Comparison of ENCODE assay signal across 8 cellular contexts in genomic region chr14:90060965-90061848, GRCh38. TPM values are rescaled to one million over a fixed set of nuclear protein-coding genes. Genes with fewer than 3 reads are reported as not detected.
DNase-seq lines count a peak whose midpoint lies in the region; ATAC-seq, FAIRE-seq and TF ChIP-seq lines count a peak whose summit lies in the region.

No MANE protein-coding gene starts in this region.

- H3K36me3 ChIP-seq in GM23248 (ENCODE audit: low read depth) = no peaks in the 10 kb centered on the region
- H3K36me3 ChIP-seq in pancreas = no peaks in the 10 kb centered on the region

- H3K9ac ChIP-seq in GM23248 = no peak overlapping the region

- peak overlapping the region; percentile 86 for H3K4me2 ChIP-seq in GM23248 (ENCODE audit: unreplicated experiment)

- no peaks in the 10 kb centered on the region for H3K9me2 ChIP-seq in GM23248 (ENCODE audit: insufficient read depth)

- FAIRE-seq in pancreas (lab: Jason Lieb, UNC) = no peak

- no peaks in the 10 kb centered on the region for H3F3A ChIP-seq in GM23248 (ENCODE audit: insufficient read depth)

- TF ChIP-seq CTCF in foreskin fibroblast (IDR thresholded peaks at IDR 0.05; ENCODE audit: low read depth, low read length) (no peak), pancreas (IDR thresholded peaks at IDR 0.05) (no peak)

- H3K9me3 ChIP-seq in GM23248 (ENCODE audit: low read depth) = no peaks in the 10 kb centered on the region
- no peaks in the 10 kb centered on the region for H3K9me3 ChIP-seq in pancreas

- H4K20me1 ChIP-seq in GM23248 (ENCODE audit: insufficient read depth) = no peaks in the 10 kb centered on the region

- in situ Hi-C loops in GM23248 (cut with MboI) = no loop called here

- H3K4me3 ChIP-seq in GM23248 = peak overlapping the region; percentile 61
- H3K4me3 ChIP-seq in foreskin fibroblast (ENCODE audit: low read depth in 1 of 2, low read length in 2 of 2) = peak overlapping the region; percentile 49 to 54
- H3K4me3 ChIP-seq in pancreas = peak overlapping the region; percentile 14 to 56 (median 42)

- H2AFZ ChIP-seq in GM23248 = peak overlapping the region; percentile 71

- DNase-seq in DMS53 treated with DMSO at 0.1 percent for 48 hours (lab: John Stamatoyannopoulos, UW; ENCODE audit: unreplicated experiment) (peak; percentile 7), GM23248 (peak; percentile 13), foreskin fibroblast (peak in 1 of 2 donors; percentile 29), pancreas (peak in 2 of 6 donors; percentile 64 to 70), kidney tubule cell (ENCODE audit: low spot score) (no peak), putamen (ENCODE audit: low spot score) (no peak)
- no peak for DNase-seq in stimulated activated CD4-positive, alpha-beta T cell treated with anti-CD3 and anti-CD28 coated beads, Interleukin-4, amount 100 ng/mL, for 24 hours

- intact Hi-C loops in pancreas (cut with DNase I) = no loop called here

- no peaks in the 10 kb centered on the region for H3K79me2 ChIP-seq in GM23248 (ENCODE audit: insufficient read depth)

- H3K27ac ChIP-seq in GM23248 = no peak overlapping the region
- H3K27ac ChIP-seq in pancreas = no peak overlapping the region

- H3K4me1 ChIP-seq in GM23248 (ENCODE audit: insufficient read depth) (no peaks in the 10 kb centered on the region), pancreas (peaks cover 0 to 12% (median 8%) of the 10 kb centered on the region in 3 donors)

- peaks cover 75% of the 10 kb centered on the region for H3K27me3 ChIP-seq in GM23248 (replicated peaks; ENCODE audit: insufficient read depth)
- peaks cover 0 to 10% (median 4%) of the 10 kb centered on the region in 4 donors for H3K27me3 ChIP-seq in pancreas

- 3 to 6% methylated on average over 41 to 70 of the region's 81 CpGs for WGBS in GM23248 (ENCODE audit: low coverage in 1 of 2, low lambda C conversion rate in 2 of 2, missing lambda C conversion rate in 2 of 2), 2 experiments
- 2 to 3% methylated on average over 62 to 81 of the region's 81 CpGs for WGBS in pancreas, 2 donors

- peak; percentile 11 for ATAC-seq in SK-N-SH treated with all-trans-retinoic acid at 6 μM for 48 hours
- ATAC-seq in pancreas = peak in 3 of 4 donors; percentile 7 to 17 (median 7)

TF ChIP-seq in SK-N-SH treated with all-trans-retinoic acid at 6 μM for 48 hours, 23 proteins besides CTCF, POLR2A, EP300 and RAD21:
- TF ChIP-seq BACH2 (CRISPR knock-in tag; IDR thresholded peaks at IDR 0.05; ENCODE audit: borderline replicate concordance) (no peak), CREB5 (CRISPR knock-in tag; IDR thresholded peaks at IDR 0.05; ENCODE audit: low read depth) (no peak), ZC3H10 (CRISPR knock-in tag; IDR thresholded peaks at IDR 0.05) (no peak), OSR1 (CRISPR knock-in tag; IDR thresholded peaks at IDR 0.05) (no peak), ZNF8 (CRISPR knock-in tag; IDR thresholded peaks at IDR 0.05) (no peak), ARNTL (CRISPR knock-in tag; IDR thresholded peaks at IDR 0.05; ENCODE audit: borderline replicate concordance, low read depth) (no peak)

RNA-seq across cellular contexts. Expression of gene KCNK13, which starts 0.6 kb away (rescaled TPM):
- total RNA-seq in GM23248 (2014; rRNA removed; shearing (Covaris generic)) = not detected in 2 replicates
- not detected in 2 replicates for polyA plus RNA-seq in GM23248 (2016; fragmentation: Nextera tagmentation; extraction: Ambion mirVana)
- total RNA-seq in pancreas = under 1 TPM in 4 of 6 donors, not detected in 2; 0.09 to 0.97 (median 0.35) TPM
- polyA plus RNA-seq in pancreas = under 1 TPM; 0.08 to 0.12 TPM

Comparison
In these comparisons a context has a peak if more than half of its experiments do, and no peak if none do; other contexts are left out.
1. DNase-seq: peak in DMS53 treated with DMSO at 0.1 percent for 48 hours (single experiment) and GM23248 (single experiment); none in kidney tubule cell (single experiment), putamen (single experiment) and stimulated activated CD4-positive, alpha-beta T cell treated with anti-CD3 and anti-CD28 coated beads, Interleukin-4, amount 100 ng/mL, for 24 hours (single experiment).
2. Peak in every context shown above with its lines, with median percentiles within 50 percentile points of each other: H3K4me3 ChIP-seq.